In genomic region chrX:67601771-67602170, GRCh38 we compare ENCODE assay signal across 20 cellular contexts. TPM values are rescaled to one million over a fixed set of nuclear protein-coding genes. Genes with fewer than 3 reads are reported as not detected.
DNase-seq lines count a peak whose midpoint lies in the region; ATAC-seq and TF ChIP-seq lines count a peak whose summit lies in the region.
"Had no signal": no experiment of that assay in that cellular context is flagged by ENCODE, and none has a peak within 500 bp of the region (broad histone marks: within the 10 kb centered on the region; RNA-seq: fewer than 3 reads in every experiment).

No MANE protein-coding gene starts in this region.

- no peak for TF ChIP-seq CTCF in fibroblast of mammary gland (conservative IDR thresholded peaks at IDR 0.05; ENCODE audit: control insufficient read depth, insufficient read depth, low read depth, low read length)

- no peaks in the 10 kb centered on the region for H3K36me3 ChIP-seq in GM23248 (ENCODE audit: low read depth)
- no peaks in the 10 kb centered on the region for H3K36me3 ChIP-seq in SJSA1
- H3K36me3 ChIP-seq: BLaER1 had no signal

- DNase-seq in A172 (ENCODE audit: low spot score) = peak; percentile 28
- peak; percentile 15 for DNase-seq in GM23248
- DNase-seq in SJSA1 (ENCODE audit: low read depth in 1 of 2, low spot score in 2 of 2) = no peak
- peak; percentile 31 for DNase-seq in fibroblast of mammary gland (ENCODE audit: low read depth)
- DNase-seq in SIG-M5 (lab: John Stamatoyannopoulos, UW) = no peak
- no peak for DNase-seq in activated T-helper 1 cell treated with anti-CD3 and anti-CD28 coated beads, Interleukin-12 subunit alpha, Interleukin-12 subunit beta, Interleukin-2, Interleukin-4 antibody, amounts not matched to agents 30 ng/mL and 10 ng/mL and 1 ng/mL, durations not matched to agents 14 hours and 24 hours and 36 hours (ENCODE audit: low spot score)
- no peak for DNase-seq in activated CD8-positive, alpha-beta memory T cell treated with anti-CD3 and anti-CD28 coated beads, Interleukin-2, amount 50 U/mL, for 4 hours
- DNase-seq: CD4-positive, alpha-beta T cell; COR-L47; DMS 273 treated with DMSO at 0.1 percent for 48 hours; DMS79 treated with DMSO at 0.1 percent for 48 hours; NCI-H1092 treated with DMSO at 0.1 percent for 48 hours; NCI-H1436 treated with DMSO at 0.1 percent for 48 hours; NCI-H2029; NCI-H2227 treated with DMSO at 0.1 percent for 48 hours; NCI-H510A had no signal

- no peaks in the 10 kb centered on the region for H3K9me3 ChIP-seq in GM23248 (ENCODE audit: low read depth)
- no peaks in the 10 kb centered on the region for H3K9me3 ChIP-seq in SJSA1 (replicated peaks)
- H3K9me3 ChIP-seq: A549, BLaER1 had no signal

- H3K9me3 Mint-ChIP-seq in activated T-helper 1 cell treated with anti-CD3 and anti-CD28 coated beads, Interleukin-12 subunit alpha, Interleukin-12 subunit beta, Interleukin-2, Interleukin-4 antibody, amounts not matched to agents 30 ng/mL and 10 ng/mL and 1 ng/mL, durations not matched to agents 14 hours and 24 hours and 36 hours = no peaks in the 10 kb centered on the region
- H3K9me3 Mint-ChIP-seq: CD4-positive, alpha-beta T cell had no signal

- H3K4me1 Mint-ChIP-seq in activated T-helper 1 cell treated with anti-CD3 and anti-CD28 coated beads, Interleukin-12 subunit alpha, Interleukin-12 subunit beta, Interleukin-2, Interleukin-4 antibody, amounts not matched to agents 30 ng/mL and 10 ng/mL and 1 ng/mL, durations not matched to agents 14 hours and 24 hours and 36 hours (ENCODE audit: low read depth) = no peaks in the 10 kb centered on the region

- no peak for ATAC-seq in HG02884 (IDR thresholded peaks at IDR 0.05; ENCODE audit: unreplicated experiment)
- ATAC-seq: A549 had no signal

- 14 to 25% methylated on average over 1 of the region's 1 CpG for WGBS in GM23248 (ENCODE audit: low coverage in 1 of 2, low lambda C conversion rate in 2 of 2, missing lambda C conversion rate in 2 of 2), 2 experiments

- no peaks in the 10 kb centered on the region for H4K20me1 ChIP-seq in GM23248 (ENCODE audit: insufficient read depth)
- H4K20me1 ChIP-seq: BLaER1 had no signal

- intact Hi-C loops in activated T-helper 1 cell treated with anti-CD3 and anti-CD28 coated beads, Interleukin-12 subunit alpha, Interleukin-12 subunit beta, Interleukin-2, Interleukin-4 antibody, amounts not matched to agents 30 ng/mL and 10 ng/mL and 1 ng/mL, durations not matched to agents 14 hours and 24 hours and 36 hours (cut with micrococcal nuclease) = no loop called here

- no peaks in the 10 kb centered on the region for H3K27me3 Mint-ChIP-seq in activated T-helper 1 cell treated with anti-CD3 and anti-CD28 coated beads, Interleukin-12 subunit alpha, Interleukin-12 subunit beta, Interleukin-2, Interleukin-4 antibody, amounts not matched to agents 30 ng/mL and 10 ng/mL and 1 ng/mL, durations not matched to agents 14 hours and 24 hours and 36 hours (ENCODE audit: insufficient read depth)
- H3K27me3 Mint-ChIP-seq: CD4-positive, alpha-beta T cell had no signal

- no peaks in the 10 kb centered on the region for H3K9me2 ChIP-seq in GM23248 (ENCODE audit: insufficient read depth)

- H3K27ac ChIP-seq in GM23248 (no peak overlapping the region), SJSA1 (peak overlapping the region; percentile 38)
- H3K27ac ChIP-seq: BLaER1 had no signal

- no peak overlapping the region for H3K4me3 ChIP-seq in GM23248
- no peak overlapping the region for H3K4me3 ChIP-seq in SJSA1
- no peak overlapping the region for H3K4me3 ChIP-seq in fibroblast of mammary gland (ENCODE audit: control insufficient read depth, low read depth, low read length)
- H3K4me3 ChIP-seq: A549, BLaER1 had no signal

- peaks cover 17% of the 10 kb centered on the region for H3F3A ChIP-seq in GM23248 (ENCODE audit: insufficient read depth)

- H3K27me3 ChIP-seq in GM23248 (replicated peaks; ENCODE audit: insufficient read depth) (no peaks in the 10 kb centered on the region), SJSA1 (replicated peaks) (no peaks in the 10 kb centered on the region)
- H3K27me3 ChIP-seq: BLaER1 had no signal

- no peak overlapping the region for H3K4me3 Mint-ChIP-seq in activated T-helper 1 cell treated with anti-CD3 and anti-CD28 coated beads, Interleukin-12 subunit alpha, Interleukin-12 subunit beta, Interleukin-2, Interleukin-4 antibody, amounts not matched to agents 30 ng/mL and 10 ng/mL and 1 ng/mL, durations not matched to agents 14 hours and 24 hours and 36 hours
- H3K4me3 Mint-ChIP-seq: CD4-positive, alpha-beta T cell had no signal

- no peaks in the 10 kb centered on the region for H3K36me3 Mint-ChIP-seq in activated T-helper 1 cell treated with anti-CD3 and anti-CD28 coated beads, Interleukin-12 subunit alpha, Interleukin-12 subunit beta, Interleukin-2, Interleukin-4 antibody, amounts not matched to agents 30 ng/mL and 10 ng/mL and 1 ng/mL, durations not matched to agents 14 hours and 24 hours and 36 hours (ENCODE audit: low read depth)

- in situ Hi-C loops in GM23248 (cut with MboI) = no loop called here

- H3K79me2 ChIP-seq in GM23248 (ENCODE audit: insufficient read depth) = no peaks in the 10 kb centered on the region

- H3K9ac ChIP-seq in GM23248 = no peak overlapping the region
- H3K9ac ChIP-seq: BLaER1 had no signal

- H3K4me2 ChIP-seq in GM23248 (ENCODE audit: unreplicated experiment) = no peak overlapping the region
- H3K4me2 ChIP-seq: BLaER1 had no signal

- no peak overlapping the region for H2AFZ ChIP-seq in GM23248

- H3K4me1 ChIP-seq in GM23248 (ENCODE audit: insufficient read depth) (peaks cover 33% of the 10 kb centered on the region), SJSA1 (replicated peaks) (peaks cover 54% of the 10 kb centered on the region)
- H3K4me1 ChIP-seq: BLaER1 had no signal

- no peak overlapping the region for H3K27ac Mint-ChIP-seq in activated T-helper 1 cell treated with anti-CD3 and anti-CD28 coated beads, Interleukin-12 subunit alpha, Interleukin-12 subunit beta, Interleukin-2, Interleukin-4 antibody, amounts not matched to agents 30 ng/mL and 10 ng/mL and 1 ng/mL, durations not matched to agents 14 hours and 24 hours and 36 hours
- H3K27ac Mint-ChIP-seq: CD4-positive, alpha-beta T cell had no signal

RNA-seq across cellular contexts. Expression of gene AR, which starts 58.0 kb away (rescaled TPM):
- 3.6 and 3.7 TPM in 2 replicates for total RNA-seq in A172 (2014; rRNA removed; shearing (Covaris generic))
- total RNA-seq in GM23248 (2014; rRNA removed; shearing (Covaris generic)) = 4.8 and 6.8 TPM in 2 replicates
- polyA plus RNA-seq in GM23248 (2016; fragmentation: Nextera tagmentation; extraction: Ambion mirVana) = 1.2 TPM in 2 replicates
- total RNA-seq in SJSA1 (2014; rRNA removed; shearing (Covaris generic)) = 13.6 and 14.8 TPM in 2 replicates
- not detected in 2 replicates for total RNA-seq in activated T-helper 1 cell treated with anti-CD3 and anti-CD28 coated beads, Interleukin-12 subunit alpha, Interleukin-12 subunit beta, Interleukin-2, Interleukin-4 antibody, amounts not matched to agents 30 ng/mL and 10 ng/mL and 1 ng/mL, durations not matched to agents 14 hours and 24 hours and 36 hours
- total RNA-seq: CD4-positive, alpha-beta T cell; T-helper 1 cell treated with Interleukin-12 subunit alpha and Interleukin-12 subunit beta and Interleukin-4 antibody, amounts not matched to agents 30 ng/mL and 1 ng/mL, for 36 hours had no signal

Comparison
In these comparisons a context has a peak if more than half of its experiments do, and no peak if none do; other contexts are left out.
1. DNase-seq: peak in A172 (single experiment), GM23248 (single experiment) and fibroblast of mammary gland (single experiment); none in SJSA1 (0 of 2), SIG-M5 (single experiment), activated T-helper 1 cell treated with anti-CD3 and anti-CD28 coated beads, Interleukin-12 subunit alpha, Interleukin-12 subunit beta, Interleukin-2, Interleukin-4 antibody, amounts not matched to agents 30 ng/mL and 10 ng/mL and 1 ng/mL, durations not matched to agents 14 hours and 24 hours and 36 hours (single experiment) and activated CD8-positive, alpha-beta memory T cell treated with anti-CD3 and anti-CD28 coated beads, Interleukin-2, amount 50 U/mL, for 4 hours (single experiment).